Comparison of ENCODE assay signal across 25 cellular contexts in genomic region chr22:50280708-50281383, GRCh38.
"Had no signal": no experiment of that assay in that cellular context is flagged by ENCODE, and none has a peak within 500 bp of the region (broad histone marks: within the 10 kb centered on the region; RNA-seq: fewer than 3 reads in every experiment).

No MANE protein-coding gene starts in this region.

- H3K27ac ChIP-seq: SJSA1 had no signal

- H3K9me3 ChIP-seq: SJSA1 had no signal

- ATAC-seq: activated CD4-positive, CD25-positive, alpha-beta regulatory T cell treated with anti-CD3 and anti-CD28 coated beads, Interleukin-2, amount 50 U/mL, for 24 hours; activated CD8-positive, alpha-beta T cell treated with anti-CD3 and anti-CD28 coated beads for 36 hours; activated T-cell treated with anti-CD3 and anti-CD28 coated beads, Interleukin-2, amount 50 U/mL, for 72 hours; Panc1; SK-N-SH treated with all-trans-retinoic acid at 6 μM for 48 hours had no signal

- H3K27me3 ChIP-seq: SJSA1 had no signal

- DNase-seq: activated CD4-positive, alpha-beta T cell treated with anti-CD3 and anti-CD28 coated beads for 4 hours; activated CD8-positive, alpha-beta memory T cell treated with anti-CD3 and anti-CD28 coated beads, Interleukin-2, amount 50 U/mL, for 4 hours; activated CD8-positive, alpha-beta T cell treated with anti-CD3 and anti-CD28 coated beads for 36 hours; activated gamma-delta T cell treated with Interleukin-2 at 50 U/mL for 16 hours; activated naive CD4-positive, alpha-beta T cell treated with anti-CD3 and anti-CD28 coated beads, Interleukin-2, amount 10 ng/mL, durations not matched to agents 7 days and 5 days; activated naive CD8-positive, alpha-beta T cell treated with anti-CD3 and anti-CD28 coated beads for 36 hours; activated T-cell treated with anti-CD3 and anti-CD28 coated beads, Interleukin-2, amount 50 U/mL, for 72 hours; central memory CD4-positive, alpha-beta T cell; MM.1S; NCI-H1105 treated with DMSO at 0.1 percent for 48 hours; NCI-H146; NCI-H187 treated with DMSO at 0.1 percent for 48 hours; NCI-H2081 treated with DMSO at 0.1 percent for 48 hours; NCI-H2171; NCI-H226; NCI-H510A; NCI-H526 treated with DMSO at 0.1 percent for 48 hours; NCI-H82; RPMI8226; SHP77; SW 1271 had no signal

- H3K4me3 ChIP-seq: SJSA1 had no signal
